Comparison of ENCODE assay signal across 7 cellular contexts in the genomic region with DNA sequence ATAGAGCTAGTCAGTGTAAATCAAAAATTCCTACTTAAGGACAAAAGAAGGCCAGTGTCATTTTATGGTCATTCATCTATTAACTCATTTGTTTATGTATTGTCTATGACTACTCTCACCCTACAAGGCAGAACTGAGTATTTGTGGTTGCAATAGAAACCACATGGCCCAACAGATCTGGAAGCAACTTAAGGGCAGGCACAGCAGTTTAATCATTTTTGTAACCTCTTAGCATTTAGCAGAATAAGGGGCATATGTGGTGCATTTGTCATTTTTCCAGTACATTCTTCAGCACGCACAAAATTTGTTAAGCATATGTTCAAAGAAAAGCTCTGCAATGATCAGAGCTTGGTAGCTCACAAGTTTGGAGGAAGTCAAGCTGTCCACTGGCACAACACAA. TPM values are rescaled to one million over a fixed set of nuclear protein-coding genes. Genes with fewer than 3 reads are reported as not detected.
DNase-seq lines count a peak whose midpoint lies in the region; ATAC-seq, FAIRE-seq and TF ChIP-seq lines count a peak whose summit lies in the region.

No MANE protein-coding gene starts in this region.

- H3K4me1 ChIP-seq in mononuclear cell (ENCODE audit: insufficient read depth, low read length), result peaks cover 50% of the 10 kb centered on the region

- H3K27me3 ChIP-seq in mononuclear cell (ENCODE audit: insufficient read depth, low read length), result no peaks in the 10 kb centered on the region

- H3K9me3 ChIP-seq in mononuclear cell (ENCODE audit: low read depth, low read length), result no peaks in the 10 kb centered on the region

- H3K4me3 ChIP-seq in GM12875 (ENCODE audit: low read depth, low read length), result peak overlapping the region; percentile 79
- H3K4me3 ChIP-seq in astrocyte of the spinal cord (ENCODE audit: low read depth, low read length), result peak overlapping the region; percentile 97
- H3K4me3 ChIP-seq in mononuclear cell (ENCODE audit: low read length), result peak overlapping the region; percentile 92

- TF ChIP-seq CTCF in GM12875 (IDR thresholded peaks at IDR 0.05; ENCODE audit: borderline replicate concordance, insufficient read depth, low read depth, low read length) (no peak), astrocyte of the spinal cord (IDR thresholded peaks at IDR 0.05; ENCODE audit: low read depth, low read length) (no peak)

- in situ Hi-C loops in KBM-7 (cut with MboI; ENCODE audit: low pct_unique_long_range_greater_than_20kb, low sequenced_read_pairs) (no loop called here), astrocyte of the spinal cord (cut with HindIII; ENCODE audit: low sequenced_read_pairs) (no loop called here)

- peak; percentile 58 for DNase-seq in KBM-7
- peak; percentile 54 for DNase-seq in astrocyte of the spinal cord (ENCODE audit: low read depth, low spot score)
- DNase-seq in urothelium cell line (ENCODE audit: low spot score), result no peak
- no peak for DNase-seq in middle frontal gyrus (ENCODE audit: extremely low spot score, low spot score)

- no peak for FAIRE-seq in urothelium cell line (lab: Jason Lieb, UNC)

- peak; percentile 58 for ATAC-seq in GM21576 (IDR thresholded peaks at IDR 0.05; ENCODE audit: unreplicated experiment)

RNA-seq across cellular contexts. Expression of gene FKBP15, which starts 1.1 kb away (rescaled TPM):
- total RNA-seq in mononuclear cell, result 15.4 TPM

RNA-seq across cellular contexts. Expression of gene SLC31A1, which starts 1.4 kb away (rescaled TPM):
- total RNA-seq in mononuclear cell, result 8.0 TPM

RNA-seq across cellular contexts. Expression of gene CDC26, which starts 55.4 kb away (rescaled TPM):
- 13.2 TPM for total RNA-seq in mononuclear cell

RNA-seq across cellular contexts. Expression of gene PRPF4, which starts 55.5 kb away (rescaled TPM):
- 15.4 TPM for total RNA-seq in mononuclear cell

Comparison
In these comparisons a context has a peak if more than half of its experiments do, and no peak if none do; other contexts are left out.
1. DNase-seq: peak in KBM-7 (single experiment) and astrocyte of the spinal cord (single experiment); none in urothelium cell line (single experiment) and middle frontal gyrus (single experiment).
2. Peak in every context shown above with its lines, with median percentiles within 50 percentile points of each other: H3K4me3 ChIP-seq.